In genomic region chr19:7083076-7083956, GRCh38 we compare ENCODE assay signal across 1 cellular context.
A peak's percentile ranks its signal among the peaks of the same experiment; 100 is the strongest.
TF ChIP-seq lines count a peak whose summit lies in the region.

No MANE protein-coding gene starts in this region.

TF ChIP-seq in GM12878, 131 proteins besides CTCF, POLR2A, EP300 and RAD21 (continues in another document):
- TF ChIP-seq BRCA1 (IDR thresholded peaks at IDR 0.05; ENCODE audit: low read depth, low read length) (no peak), FOXK2 (IDR thresholded peaks at IDR 0.05) (no peak), ZBTB33 (IDR thresholded peaks at IDR 0.05) (peak; percentile 30; the same call in 1 of the 2 replicates), STAT1 (conservative IDR thresholded peaks at IDR 0.05) (no peak), RBBP5 (conservative IDR thresholded peaks at IDR 0.05) (no peak), IKZF2 (IDR thresholded peaks at IDR 0.05) (no peak), CBX3 (IDR thresholded peaks at IDR 0.05; ENCODE audit: borderline replicate concordance, low read depth) (no peak), CEBPZ (IDR thresholded peaks at IDR 0.05; ENCODE audit: low read depth, low read length) (no peak), IKZF1 (conservative IDR thresholded peaks at IDR 0.05) (no peak), CREB1 (IDR thresholded peaks at IDR 0.05; ENCODE audit: low read depth) (no peak), JUNB (IDR thresholded peaks at IDR 0.05) (no peak), NRF1 (conservative IDR thresholded peaks at IDR 0.05; ENCODE audit: low read depth, low read length) (no peak), MEF2B (IDR thresholded peaks at IDR 0.05; ENCODE audit: partially characterized antibody, poor library complexity, severe bottlenecking) (no peak), HCFC1 (IDR thresholded peaks at IDR 0.05; ENCODE audit: low read length) (no peak), ZNF217 (IDR thresholded peaks at IDR 0.05) (peak; percentile 85; the same call in 1 of the 2 replicates), MLLT1 (IDR thresholded peaks at IDR 0.05) (peak; percentile 71; the same call in 1 of the 2 replicates), PAX8 (IDR thresholded peaks at IDR 0.05) (no peak), SUZ12 (IDR thresholded peaks at IDR 0.05; ENCODE audit: unreplicated experiment) (no peak), ZBTB4 (CRISPR knock-in tag; IDR thresholded peaks at IDR 0.05) (no peak), ATF3 (IDR thresholded peaks at IDR 0.05; ENCODE audit: borderline replicate concordance, extremely low read depth, low read depth, low read length) (no peak), FOXM1 (IDR thresholded peaks at IDR 0.05; ENCODE audit: low read depth, low read length) (no peak), SMC3 (IDR thresholded peaks at IDR 0.05; ENCODE audit: borderline replicate concordance, low read length) (no peak), E4F1 (IDR thresholded peaks at IDR 0.05; ENCODE audit: borderline replicate concordance, partially characterized antibody) (no peak), SKIL (IDR thresholded peaks at IDR 0.05; ENCODE audit: low read depth, poor library complexity, severe bottlenecking) (peak; percentile 82), MEF2A (IDR thresholded peaks at IDR 0.05; ENCODE audit: insufficient read depth, low read depth, low read length) (no peak), TARDBP (IDR thresholded peaks at IDR 0.05; ENCODE audit: borderline replicate concordance) (no peak), RB1 (IDR thresholded peaks at IDR 0.05; ENCODE audit: borderline replicate concordance) (no peak), IRF3 (IDR thresholded peaks at IDR 0.05) (no peak), HDGF (IDR thresholded peaks at IDR 0.05) (no peak)
- TF ChIP-seq, protein P1, sequence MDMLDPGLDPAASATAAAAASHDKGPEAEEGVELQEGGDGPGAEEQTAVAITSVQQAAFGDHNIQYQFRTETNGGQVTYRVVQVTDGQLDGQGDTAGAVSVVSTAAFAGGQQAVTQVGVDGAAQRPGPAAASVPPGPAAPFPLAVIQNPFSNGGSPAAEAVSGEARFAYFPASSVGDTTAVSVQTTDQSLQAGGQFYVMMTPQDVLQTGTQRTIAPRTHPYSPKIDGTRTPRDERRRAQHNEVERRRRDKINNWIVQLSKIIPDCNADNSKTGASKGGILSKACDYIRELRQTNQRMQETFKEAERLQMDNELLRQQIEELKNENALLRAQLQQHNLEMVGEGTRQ (IDR thresholded peaks at IDR 0.05; ENCODE audit: borderline replicate concordance, low read depth, low read length): no peak
- TF ChIP-seq, protein P2, sequence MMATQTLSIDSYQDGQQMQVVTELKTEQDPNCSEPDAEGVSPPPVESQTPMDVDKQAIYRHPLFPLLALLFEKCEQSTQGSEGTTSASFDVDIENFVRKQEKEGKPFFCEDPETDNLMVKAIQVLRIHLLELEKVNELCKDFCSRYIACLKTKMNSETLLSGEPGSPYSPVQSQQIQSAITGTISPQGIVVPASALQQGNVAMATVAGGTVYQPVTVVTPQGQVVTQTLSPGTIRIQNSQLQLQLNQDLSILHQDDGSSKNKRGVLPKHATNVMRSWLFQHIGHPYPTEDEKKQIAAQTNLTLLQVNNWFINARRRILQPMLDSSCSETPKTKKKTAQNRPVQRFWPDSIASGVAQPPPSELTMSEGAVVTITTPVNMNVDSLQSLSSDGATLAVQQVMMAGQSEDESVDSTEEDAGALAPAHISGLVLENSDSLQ (IDR thresholded peaks at IDR 0.05): no peak
- TF ChIP-seq, protein P3, sequence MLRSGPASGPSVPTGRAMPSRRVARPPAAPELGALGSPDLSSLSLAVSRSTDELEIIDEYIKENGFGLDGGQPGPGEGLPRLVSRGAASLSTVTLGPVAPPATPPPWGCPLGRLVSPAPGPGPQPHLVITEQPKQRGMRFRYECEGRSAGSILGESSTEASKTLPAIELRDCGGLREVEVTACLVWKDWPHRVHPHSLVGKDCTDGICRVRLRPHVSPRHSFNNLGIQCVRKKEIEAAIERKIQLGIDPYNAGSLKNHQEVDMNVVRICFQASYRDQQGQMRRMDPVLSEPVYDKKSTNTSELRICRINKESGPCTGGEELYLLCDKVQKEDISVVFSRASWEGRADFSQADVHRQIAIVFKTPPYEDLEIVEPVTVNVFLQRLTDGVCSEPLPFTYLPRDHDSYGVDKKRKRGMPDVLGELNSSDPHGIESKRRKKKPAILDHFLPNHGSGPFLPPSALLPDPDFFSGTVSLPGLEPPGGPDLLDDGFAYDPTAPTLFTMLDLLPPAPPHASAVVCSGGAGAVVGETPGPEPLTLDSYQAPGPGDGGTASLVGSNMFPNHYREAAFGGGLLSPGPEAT (IDR thresholded peaks at IDR 0.05; ENCODE audit: low read depth): peak; percentile 61
- TF ChIP-seq, protein P4, sequence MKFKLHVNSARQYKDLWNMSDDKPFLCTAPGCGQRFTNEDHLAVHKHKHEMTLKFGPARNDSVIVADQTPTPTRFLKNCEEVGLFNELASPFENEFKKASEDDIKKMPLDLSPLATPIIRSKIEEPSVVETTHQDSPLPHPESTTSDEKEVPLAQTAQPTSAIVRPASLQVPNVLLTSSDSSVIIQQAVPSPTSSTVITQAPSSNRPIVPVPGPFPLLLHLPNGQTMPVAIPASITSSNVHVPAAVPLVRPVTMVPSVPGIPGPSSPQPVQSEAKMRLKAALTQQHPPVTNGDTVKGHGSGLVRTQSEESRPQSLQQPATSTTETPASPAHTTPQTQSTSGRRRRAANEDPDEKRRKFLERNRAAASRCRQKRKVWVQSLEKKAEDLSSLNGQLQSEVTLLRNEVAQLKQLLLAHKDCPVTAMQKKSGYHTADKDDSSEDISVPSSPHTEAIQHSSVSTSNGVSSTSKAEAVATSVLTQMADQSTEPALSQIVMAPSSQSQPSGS (IDR thresholded peaks at IDR 0.05; ENCODE audit: low read length): no peak
